In the genomic region with DNA sequence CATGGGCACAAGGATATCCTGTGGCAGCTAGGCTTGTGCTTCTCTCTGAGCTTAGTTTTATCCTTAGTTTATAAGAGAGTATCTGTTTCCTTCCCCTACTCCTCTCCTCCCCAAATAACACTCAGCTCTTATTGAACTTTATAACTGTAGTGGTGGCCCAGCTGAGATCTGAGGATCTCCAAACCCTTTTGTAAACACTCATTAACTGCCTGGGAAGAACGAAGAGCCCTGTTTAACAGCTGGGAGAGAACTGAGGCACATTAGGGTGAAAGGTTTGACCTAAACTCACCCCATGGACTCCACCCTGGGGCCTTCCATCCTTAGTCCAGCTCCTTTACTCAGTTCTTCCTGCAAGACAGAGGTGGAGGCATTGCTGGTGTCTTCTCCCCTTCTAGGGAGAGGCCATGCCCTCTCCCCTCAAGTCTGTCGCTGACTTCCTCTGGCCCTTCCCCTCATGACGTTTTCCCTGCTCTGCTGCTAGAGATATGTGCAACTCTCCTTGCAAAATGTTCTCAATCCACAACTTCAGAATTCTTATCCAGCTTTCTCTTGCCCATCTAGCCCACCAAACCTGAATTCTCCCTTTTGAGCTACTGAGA, we compare ENCODE assay signal across 11 cellular contexts. TPM values are rescaled to one million over a fixed set of nuclear protein-coding genes. Genes with fewer than 3 reads are reported as not detected.
DNase-seq lines count a peak whose midpoint lies in the region; ATAC-seq and TF ChIP-seq lines count a peak whose summit lies in the region.
"Had no signal": no experiment of that assay in that cellular context is flagged by ENCODE, and none has a peak within 500 bp of the region (broad histone marks: within the 10 kb centered on the region; RNA-seq: fewer than 3 reads in every experiment).

No MANE protein-coding gene starts in this region.

- H3K27ac ChIP-seq in CD4-positive, alpha-beta T cell (ENCODE audit: low read depth, low read length): no peak overlapping the region
- peak overlapping the region; percentile 64 for H3K27ac ChIP-seq in neutrophil

- no peak for TF ChIP-seq CTCF in CD4-positive, alpha-beta T cell (IDR thresholded peaks at IDR 0.05)
- TF ChIP-seq CTCF in Loucy (conservative IDR thresholded peaks at IDR 0.05; ENCODE audit: low read length): no peak
- no peak for TF ChIP-seq CTCF in neutrophil (IDR thresholded peaks at IDR 0.05)

- H3K4me3 ChIP-seq in Loucy (ENCODE audit: low read length, poor library complexity, severe bottlenecking) (peak overlapping the region; percentile 57), neutrophil (ENCODE audit: low read depth in 1 of 2, low read length in 1 of 2) (peak overlapping the region in 1 of 2 experiments; percentile 59)

- POLR2A ChIA-PET in CD4-positive, alpha-beta T cell (lab: Charles Lee): interaction anchor here (0.7 to 4.3 kb wide), 13 partner anchors 9 to 1382 kb away, joined by 3 to 34 read pairs (median 7); partner anchors contain the start of gene TOP2A

- intact Hi-C loops in CD4-positive, alpha-beta T cell (cut with DNase I, micrococcal nuclease): no loop called here

- H3K36me3 Mint-ChIP-seq in CD4-positive, alpha-beta T cell (ENCODE audit: low read depth): no peaks in the 10 kb centered on the region
- peaks cover 14% of the 10 kb centered on the region for H3K36me3 Mint-ChIP-seq in effector memory CD8-positive, alpha-beta T cell (ENCODE audit: insufficient read depth)
- H3K36me3 Mint-ChIP-seq: IgD-negative memory B cell had no signal

- H2AFZ ChIP-seq in Loucy (ENCODE audit: low read length): no peak overlapping the region

- H3K9me3 ChIP-seq in CD4-positive, alpha-beta T cell (ENCODE audit: control insufficient read depth, low read length): no peaks in the 10 kb centered on the region
- H3K9me3 ChIP-seq in Loucy (ENCODE audit: insufficient read depth, low read depth, low read length) (no peaks in the 10 kb centered on the region), neutrophil (no peaks in the 10 kb centered on the region)

- H3K36me3 ChIP-seq in Loucy (ENCODE audit: insufficient read depth, low read length) (peaks cover 1% of the 10 kb centered on the region; the same call in 1 of the 2 replicates), neutrophil (no peaks in the 10 kb centered on the region)

- H3K27me3 ChIP-seq in CD4-positive, alpha-beta T cell (ENCODE audit: control insufficient read depth, insufficient read depth, low read length): no peaks in the 10 kb centered on the region
- no peaks in the 10 kb centered on the region for H3K27me3 ChIP-seq in Loucy (ENCODE audit: insufficient read depth, low read length, poor library complexity, severe bottlenecking)
- H3K27me3 ChIP-seq in neutrophil: no peaks in the 10 kb centered on the region

- H3K27ac Mint-ChIP-seq in CD4-positive, alpha-beta T cell: no peak overlapping the region
- no peak overlapping the region for H3K27ac Mint-ChIP-seq in effector memory CD8-positive, alpha-beta T cell
- H3K27ac Mint-ChIP-seq: IgD-negative memory B cell had no signal

- H3F3A ChIP-seq in Loucy (ENCODE audit: low read depth): peaks cover 8% of the 10 kb centered on the region

- peak overlapping the region; percentile 76 for H3K9ac ChIP-seq in Loucy (ENCODE audit: low read depth, low read length, poor library complexity, severe bottlenecking)

- DNase-seq in CD4-positive, alpha-beta T cell: no peak
- no peak for DNase-seq in effector memory CD8-positive, alpha-beta T cell
- DNase-seq in NCI-H446 treated with DMSO at 0.1 percent for 48 hours (lab: John Stamatoyannopoulos, UW) (no peak), OCI-M2 (lab: John Stamatoyannopoulos, UW; ENCODE audit: unreplicated experiment) (no peak)
- DNase-seq in NK-92 treated with Interleukin-12 subunit alpha and Interleukin-12 subunit beta, amount 100 ng/mL, for 24 hours (lab: John Stamatoyannopoulos, UW): no peak
- DNase-seq: activated CD4-positive, alpha-beta T cell treated with anti-CD3 and anti-CD28 coated beads for 48 hours; hippocampal formation had no signal

- H3K79me2 ChIP-seq in Loucy (ENCODE audit: insufficient read depth, low read length): peaks cover 13% of the 10 kb centered on the region; the same call in 1 of the 2 replicates

- no peaks in the 10 kb centered on the region for H3K9me2 ChIP-seq in Loucy (replicated peaks; ENCODE audit: low read depth, low read length)

- peak overlapping the region; percentile 77 for H3K4me2 ChIP-seq in Loucy (ENCODE audit: low read depth, low read length, poor library complexity, severe bottlenecking)

- H3K27me3 Mint-ChIP-seq in CD4-positive, alpha-beta T cell: no peaks in the 10 kb centered on the region
- no peaks in the 10 kb centered on the region for H3K27me3 Mint-ChIP-seq in effector memory CD8-positive, alpha-beta T cell
- H3K27me3 Mint-ChIP-seq: IgD-negative memory B cell had no signal

- no peaks in the 10 kb centered on the region for H4K20me1 ChIP-seq in Loucy (ENCODE audit: insufficient read depth, low read length, poor library complexity, severe bottlenecking)

- H3K4me1 Mint-ChIP-seq in CD4-positive, alpha-beta T cell (ENCODE audit: low read depth): peaks cover 39% of the 10 kb centered on the region
- peaks cover 23 to 51% of the 10 kb centered on the region in 2 donors for H3K4me1 Mint-ChIP-seq in effector memory CD8-positive, alpha-beta T cell (ENCODE audit: low read depth in 2 of 2)

- peak; percentile 12 for ATAC-seq in CD4-positive, alpha-beta T cell (ENCODE audit: poor library complexity)
- peak; percentile 17 for ATAC-seq in effector memory CD8-positive, alpha-beta T cell (replicated peaks)
- no peak for ATAC-seq in GM18861 (IDR thresholded peaks at IDR 0.05; ENCODE audit: unreplicated experiment)

- CTCF ChIA-PET in CD4-positive, alpha-beta T cell (lab: Charles Lee): interaction anchor here (0.9 to 6.8 kb wide), 6 partner anchors 10 to 225 kb away, joined by 3 to 40 read pairs (median 8); no protein-coding TSS in a partner anchor

- H3K9me3 Mint-ChIP-seq in CD4-positive, alpha-beta T cell: no peaks in the 10 kb centered on the region
- no peaks in the 10 kb centered on the region for H3K9me3 Mint-ChIP-seq in effector memory CD8-positive, alpha-beta T cell
- H3K9me3 Mint-ChIP-seq: IgD-negative memory B cell had no signal

- peaks cover 82% of the 10 kb centered on the region for H3K4me1 ChIP-seq in Loucy (ENCODE audit: insufficient read depth, low read length, poor library complexity, severe bottlenecking)
- peaks cover 69 to 71% of the 10 kb centered on the region in 2 experiments for H3K4me1 ChIP-seq in neutrophil (ENCODE audit: control insufficient read depth in 1 of 2, insufficient read depth in 1 of 2, low read depth in 1 of 2, low read length in 1 of 2)

- H3K4me3 Mint-ChIP-seq in CD4-positive, alpha-beta T cell: no peak overlapping the region
- no peak overlapping the region for H3K4me3 Mint-ChIP-seq in effector memory CD8-positive, alpha-beta T cell
- H3K4me3 Mint-ChIP-seq: IgD-negative memory B cell had no signal

RNA-seq across cellular contexts. Expression of gene RARA, which starts 1.2 kb away (rescaled TPM):
- 100 to 1,000 TPM; 114 to 115 TPM for total RNA-seq in CD4-positive, alpha-beta T cell

RNA-seq across cellular contexts. Expression of gene CDC6, which starts 20.1 kb away (rescaled TPM):
- 1 to 10 TPM; 1.0 to 1.8 TPM for total RNA-seq in CD4-positive, alpha-beta T cell

RNA-seq across cellular contexts. Expression of gene GJD3, which starts 56.7 kb away (rescaled TPM):
- total RNA-seq in CD4-positive, alpha-beta T cell: not detected
